Comparison of ENCODE assay signal across 8 cellular contexts in the genomic region with DNA sequence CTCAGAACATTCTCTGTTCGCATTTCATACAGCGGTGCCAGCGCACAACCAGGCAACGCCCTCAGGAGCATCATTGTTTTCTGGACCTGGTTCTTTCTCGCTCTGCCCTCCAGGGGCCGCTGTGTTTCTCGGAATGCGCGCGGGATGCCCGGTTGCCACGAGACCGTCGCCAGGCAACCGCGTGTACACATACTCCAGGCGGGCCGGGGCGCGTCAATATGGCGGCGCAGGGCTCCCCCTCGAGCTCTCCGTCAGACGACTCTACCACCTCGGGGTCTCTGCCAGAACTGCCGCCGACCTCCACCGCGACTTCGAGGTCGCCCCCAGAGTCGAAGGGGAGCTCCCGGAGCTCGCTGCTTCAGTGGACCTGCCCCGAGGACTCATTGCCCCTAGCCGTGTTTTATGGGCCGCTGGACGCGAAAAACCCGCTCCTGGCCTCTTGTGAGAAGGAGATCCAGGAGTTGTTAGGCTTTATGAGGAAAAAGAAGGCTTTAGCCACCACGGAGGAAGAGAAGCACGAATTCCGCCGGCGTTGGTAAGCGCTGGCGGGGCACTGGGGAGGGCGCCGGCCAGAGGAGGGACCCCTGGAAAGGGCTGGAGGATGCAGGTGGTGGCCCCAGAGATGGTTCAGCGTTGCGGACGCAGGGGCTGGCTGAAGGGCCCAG. TPM values are rescaled to one million over a fixed set of nuclear protein-coding genes. Genes with fewer than 3 reads are reported as not detected.
DNase-seq lines count a peak whose midpoint lies in the region; ATAC-seq and TF ChIP-seq lines count a peak whose summit lies in the region.

Gene CFAP54, plus strand, starts transcription at position 186 of the 665 bp plus-strand sequence. Its CDS starts 33 bp downstream, at position 219.

- TF ChIP-seq POLR2A in tibial nerve (IDR thresholded peaks at IDR 0.05): peak in 1 of 2 donors; percentile 10

- H3K27me3 ChIP-seq in GM06990 (replicated peaks; ENCODE audit: control insufficient read depth, insufficient read depth, low read length): no peaks in the 10 kb centered on the region
- H3K27me3 ChIP-seq in parathyroid adenoma (ENCODE audit: control insufficient read depth, insufficient read depth, low read length): no peaks in the 10 kb centered on the region
- no peaks in the 10 kb centered on the region for H3K27me3 ChIP-seq in tibial nerve

- TF ChIP-seq EP300 in tibial nerve (IDR thresholded peaks at IDR 0.05): peak in 1 of 2 donors; percentile 83

- H3K9ac ChIP-seq in parathyroid adenoma: peak within 1 kb of the TSS; percentile 15

- POLR2A ChIA-PET in activated naive CD8-positive, alpha-beta T cell treated with anti-CD3 and anti-CD28 coated beads, Interleukin-2, amount 10 ng/mL, durations not matched to agents 7 days and 5 days (lab: Charles Lee): interaction anchor here (0.6 to 2.1 kb wide), 5 partner anchors 27 to 90 kb away, joined by 3 to 7 read pairs (median 3); partner anchors contain the start of gene CDK17

- no peaks in the 10 kb centered on the region for H3K36me3 Mint-ChIP-seq in activated naive CD8-positive, alpha-beta T cell treated with anti-CD3 and anti-CD28 coated beads, Interleukin-2, amount 10 ng/mL, durations not matched to agents 7 days and 5 days

- H3K4me3 ChIP-seq in GM06990 (replicated peaks; ENCODE audit: low read depth, low read length) (peak within 1 kb of the TSS; percentile 77), parathyroid adenoma (ENCODE audit: low read depth, low read length) (peak within 1 kb of the TSS; percentile 89), tibial nerve (peak within 1 kb of the TSS; percentile 49 to 81 (median 62))

- no peaks in the 10 kb centered on the region for H3K79me2 ChIP-seq in parathyroid adenoma

- TF ChIP-seq CTCF in GM06990 (IDR thresholded peaks at IDR 0.05; ENCODE audit: insufficient read depth, low read length, poor library complexity, severe bottlenecking) (peak; percentile 89), parathyroid adenoma (IDR thresholded peaks at IDR 0.05) (peak; percentile 91), tibial nerve (IDR thresholded peaks at IDR 0.05) (peak; percentile 80 to 92 (median 90))

- H3K36me3 ChIP-seq in GM06990 (ENCODE audit: control insufficient read depth, insufficient read depth, low read length) (no peaks in the 10 kb centered on the region), parathyroid adenoma (ENCODE audit: control insufficient read depth, insufficient read depth, low read length) (no peaks in the 10 kb centered on the region), tibial nerve (no peaks in the 10 kb centered on the region)

- intact Hi-C loops in Right ventricle myocardium superior (cut with DNase I): loop anchor here (10.0 kb wide), 2 partner anchors 85 to 185 kb away; partner anchors contain the start of gene CDK17

- no peaks in the 10 kb centered on the region for H3K9me3 Mint-ChIP-seq in activated naive CD8-positive, alpha-beta T cell treated with anti-CD3 and anti-CD28 coated beads, Interleukin-2, amount 10 ng/mL, durations not matched to agents 7 days and 5 days

- H3K27ac Mint-ChIP-seq in activated naive CD8-positive, alpha-beta T cell treated with anti-CD3 and anti-CD28 coated beads, Interleukin-2, amount 10 ng/mL, durations not matched to agents 7 days and 5 days: peak within 1 kb of the TSS; percentile 40

- WGBS in tibial nerve, 2 donors: 1% methylated on average over 39 to 53 of the region's 53 CpGs

- peaks cover 17% of the 10 kb centered on the region for H3K4me1 Mint-ChIP-seq in activated naive CD8-positive, alpha-beta T cell treated with anti-CD3 and anti-CD28 coated beads, Interleukin-2, amount 10 ng/mL, durations not matched to agents 7 days and 5 days

- ATAC-seq in HG02610 (IDR thresholded peaks at IDR 0.05; ENCODE audit: unreplicated experiment) (peak; percentile 84), Right ventricle myocardium superior (ENCODE audit: poor library complexity) (peak; percentile 99)
- ATAC-seq in activated naive CD8-positive, alpha-beta T cell treated with anti-CD3 and anti-CD28 coated beads, Interleukin-2, amount 10 ng/mL, durations not matched to agents 7 days and 5 days (ENCODE audit: low read depth): peak; percentile 84

- H3K4me1 ChIP-seq in parathyroid adenoma: no peaks in the 10 kb centered on the region
- peaks cover 0 to 9% (median 0%) of the 10 kb centered on the region in 4 donors for H3K4me1 ChIP-seq in tibial nerve

- peak within 1 kb of the TSS; percentile 99 for H3K4me2 ChIP-seq in parathyroid adenoma (ENCODE audit: low read length)

- peak within 1 kb of the TSS; percentile 78 for H3K27ac ChIP-seq in parathyroid adenoma
- H3K27ac ChIP-seq in tibial nerve: peak within 1 kb of the TSS; percentile 23 to 81 (median 66)

- H3K9me3 ChIP-seq in parathyroid adenoma (ENCODE audit: control insufficient read depth, low read length) (no peaks in the 10 kb centered on the region), tibial nerve (no peaks in the 10 kb centered on the region)

- DNase-seq in GM06990 (ENCODE audit: extremely low read depth, insufficient read length): peak; percentile 87
- DNase-seq in NCI-H1105 (lab: John Stamatoyannopoulos, UW): peak; percentile 96
- peak; percentile 58 for DNase-seq in SKM-1 treated with dmso at 0.1 percent for 144 hours (lab: John Stamatoyannopoulos, UW; ENCODE audit: unreplicated experiment)
- DNase-seq in activated naive CD8-positive, alpha-beta T cell treated with anti-CD3 and anti-CD28 coated beads, Interleukin-2, amount 10 ng/mL, durations not matched to agents 7 days and 5 days: peak; percentile 96
- DNase-seq in Right ventricle myocardium superior: peak; percentile 97
- peak; percentile 91 to 94 for DNase-seq in tibial nerve (ENCODE audit: low spot score in 2 of 2)

- H3K27me3 Mint-ChIP-seq in activated naive CD8-positive, alpha-beta T cell treated with anti-CD3 and anti-CD28 coated beads, Interleukin-2, amount 10 ng/mL, durations not matched to agents 7 days and 5 days: peaks cover 23% of the 10 kb centered on the region

- H3K4me3 Mint-ChIP-seq in activated naive CD8-positive, alpha-beta T cell treated with anti-CD3 and anti-CD28 coated beads, Interleukin-2, amount 10 ng/mL, durations not matched to agents 7 days and 5 days: peak within 1 kb of the TSS; percentile 84

- peak within 1 kb of the TSS; percentile 100 for H2AFZ ChIP-seq in parathyroid adenoma

RNA-seq across cellular contexts. Expression of gene CFAP54, which starts in this region (rescaled TPM):
- total RNA-seq in activated naive CD8-positive, alpha-beta T cell treated with anti-CD3 and anti-CD28 coated beads, Interleukin-2, amount 10 ng/mL, durations not matched to agents 7 days and 5 days: 1 to 10 TPM in 1 of 2 experiments, under 1 TPM in 1; 0.94 to 1.8 TPM
- total RNA-seq in Right ventricle myocardium superior: 0.13 TPM
- 1 to 10 TPM in 3 of 4 donors, under 1 TPM in 1; 0.87 to 6.7 (median 2.1) TPM for total RNA-seq in tibial nerve

Comparison
In these comparisons a context has a peak if more than half of its experiments do, and no peak if none do; other contexts are left out.
1. Peak in every context shown above with its lines: DNase-seq, ATAC-seq, H3K4me3 ChIP-seq and H3K27ac ChIP-seq.
2. Peak in DNase-seq and ATAC-seq in Right ventricle myocardium superior; RNA of the gene not detected or under 1 TPM.